Comparison of ENCODE assay signal across 8 cellular contexts in genomic region chr13:52848455-52849190, GRCh38. TPM values are rescaled to one million over a fixed set of nuclear protein-coding genes. Genes with fewer than 3 reads are reported as not detected.
DNase-seq lines count a peak whose midpoint lies in the region; ATAC-seq and TF ChIP-seq lines count a peak whose summit lies in the region.

TSS of gene PCDH8 (minus strand) at chr13:52848640. CDS start at chr13:52848436, 204 bp downstream.

- H3K4me3 ChIP-seq in BE2C (ENCODE audit: low read depth, low read length): peak within 1 kb of the TSS; percentile 79

- H3K36me3 ChIP-seq in BE2C: no peaks in the 10 kb centered on the region

- H3K9me3 Mint-ChIP-seq in WTC11 (no peaks in the 10 kb centered on the region), immature natural killer cell (peaks cover 6 to 20% (median 14%) of the 10 kb centered on the region in 6 donors)

- no peak within 1 kb of the TSS for H3K27ac Mint-ChIP-seq in WTC11
- no peak within 1 kb of the TSS for H3K27ac Mint-ChIP-seq in immature natural killer cell

- peaks cover 2% of the 10 kb centered on the region; the same call in 1 of the 2 replicates for H3K4me1 ChIP-seq in BE2C

- H3K36me3 Mint-ChIP-seq in WTC11 (peaks cover 4% of the 10 kb centered on the region; the same call in 1 of the 2 replicates), immature natural killer cell (peaks cover 4 to 11% (median 8%) of the 10 kb centered on the region in 3 donors)

- POLR2A ChIA-PET in WTC11 (lab: Charles Lee): interaction anchor here (1.0 to 2.4 kb wide), 5 partner anchors 104 to 231 kb away, joined by 3 to 8 read pairs (median 5); partner anchors contain the start of gene SUGT1

- CTCF ChIA-PET in WTC11 (lab: Charles Lee): interaction anchor here (0.6 to 11.1 kb wide), 20 partner anchors 10 to 352 kb away, joined by 3 to 430 read pairs (median 12); partner anchors contain the start of gene SUGT1

- peak; percentile 49 for ATAC-seq in WTC11
- no peak for ATAC-seq in HG03280 (IDR thresholded peaks at IDR 0.05; ENCODE audit: unreplicated experiment)
- no peak for ATAC-seq in GM21390 (IDR thresholded peaks at IDR 0.05; ENCODE audit: unreplicated experiment)

- H3K27me3 ChIP-seq in BE2C: peaks cover 56% of the 10 kb centered on the region

- H3K9me3 ChIP-seq in BE2C: peaks cover 8% of the 10 kb centered on the region; the same call in 1 of the 2 replicates

- DNase-seq in BE2C (peak; percentile 94), NCI-H1105 (lab: John Stamatoyannopoulos, UW) (peak; percentile 66), WTC11 (ENCODE audit: low spot score) (peak; percentile 93), immature natural killer cell (no peak), cerebellar nuclear complex (lab: John Stamatoyannopoulos, UW) (no peak)
- no peak for DNase-seq in activated CD4-positive, CD25-positive, alpha-beta regulatory T cell treated with anti-CD3 and anti-CD28 coated beads, Interleukin-2, amount 50 U/mL, for 72 hours

- peaks cover 66% of the 10 kb centered on the region for H3K27me3 Mint-ChIP-seq in WTC11 (ENCODE audit: low read depth)
- peaks cover 21 to 42% (median 38%) of the 10 kb centered on the region in 3 donors for H3K27me3 Mint-ChIP-seq in immature natural killer cell (ENCODE audit: low read depth in 3 of 3)

- H3K4me3 Mint-ChIP-seq in WTC11 (peak within 1 kb of the TSS; percentile 88), immature natural killer cell (peak within 1 kb of the TSS in 4 of 5 donors; percentile 23 to 69 (median 59))

- TF ChIP-seq CTCF in BE2C (IDR thresholded peaks at IDR 0.05; ENCODE audit: low read depth, low read length) (no peak), WTC11 (IDR thresholded peaks at IDR 0.05) (no peak)

- H3K4me1 Mint-ChIP-seq in WTC11: peaks cover 45% of the 10 kb centered on the region
- peaks cover 26 to 29% of the 10 kb centered on the region in 2 donors for H3K4me1 Mint-ChIP-seq in immature natural killer cell

TF ChIP-seq in WTC11, 78 proteins besides CTCF, POLR2A, EP300 and RAD21:
- TF ChIP-seq MLX (CRISPR knock-in tag; IDR thresholded peaks at IDR 0.05) (no peak), ZNF121 (CRISPR knock-in tag; IDR thresholded peaks at IDR 0.05) (no peak), NR1H2 (CRISPR knock-in tag; IDR thresholded peaks at IDR 0.05) (no peak), ZNF671 (CRISPR knock-in tag; IDR thresholded peaks at IDR 0.05) (no peak), TEAD4 (CRISPR knock-in tag; IDR thresholded peaks at IDR 0.05) (no peak), ESRRA (CRISPR knock-in tag; IDR thresholded peaks at IDR 0.05; ENCODE audit: borderline replicate concordance) (no peak), ZNF232 (CRISPR knock-in tag; IDR thresholded peaks at IDR 0.05) (no peak), NFYB (CRISPR knock-in tag; conservative IDR thresholded peaks at IDR 0.05; ENCODE audit: low read depth) (peak; percentile 52), NFATC4 (CRISPR knock-in tag; IDR thresholded peaks at IDR 0.05) (no peak), HMGA2 (CRISPR knock-in tag; IDR thresholded peaks at IDR 0.05) (no peak), ERG (CRISPR knock-in tag; IDR thresholded peaks at IDR 0.05) (no peak), USF1 (CRISPR knock-in tag; IDR thresholded peaks at IDR 0.05) (no peak), PRDM15 (CRISPR knock-in tag; IDR thresholded peaks at IDR 0.05) (peak; percentile 30; the same call in 1 of the 2 replicates)

RNA-seq across cellular contexts. Expression of gene PCDH8, which starts in this region (rescaled TPM):
- polyA plus RNA-seq in BE2C (2012; ENCODE audit: insufficient read depth, insufficient read length, low read depth): 1.5 TPM
- 0.92 to 1.2 TPM (median 1.0 TPM) in 3 replicates for total RNA-seq in WTC11 (2021)
- not detected for polyA plus RNA-seq in immature natural killer cell

Comparison
In these comparisons a context has a peak if more than half of its experiments do, and no peak if none do; other contexts are left out.
1. DNase-seq: peak in BE2C (single experiment), NCI-H1105 (single experiment) and WTC11 (single experiment); none in immature natural killer cell (0 of 3), activated CD4-positive, CD25-positive, alpha-beta regulatory T cell treated with anti-CD3 and anti-CD28 coated beads, Interleukin-2, amount 50 U/mL, for 72 hours (single experiment) and cerebellar nuclear complex (0 of 2).